In genomic region chr6:112431803-112432202, GRCh38 we compare ENCODE assay signal across 31 cellular contexts.
"Had no signal": no experiment of that assay in that cellular context is flagged by ENCODE, and none has a peak within 500 bp of the region (broad histone marks: within the 10 kb centered on the region; RNA-seq: fewer than 3 reads in every experiment).

No MANE protein-coding gene starts in this region.

- H3K4me3 ChIP-seq: ascending aorta, breast epithelium, cardiac muscle cell, coronary artery, dorsolateral prefrontal cortex, esophagus muscularis mucosa had no signal

- H3K4me1 ChIP-seq: ascending aorta, breast epithelium had no signal

- H3K27me3 ChIP-seq: ascending aorta, breast epithelium, cardiac muscle cell, dorsolateral prefrontal cortex, esophagus muscularis mucosa had no signal

- H3K36me3 ChIP-seq: ascending aorta, breast epithelium, cardiac muscle cell, esophagus muscularis mucosa had no signal

- H3K27ac ChIP-seq: ascending aorta, breast epithelium, cardiac muscle cell, coronary artery, dorsolateral prefrontal cortex, esophagus muscularis mucosa had no signal

- FAIRE-seq: frontal cortex had no signal

- ATAC-seq: activated CD4-positive, alpha-beta T cell treated with anti-CD3 and anti-CD28 coated beads for 36 hours; activated naive CD4-positive, alpha-beta T cell treated with anti-CD3 and anti-CD28 coated beads, Interleukin-2, amount 50 U/mL, for 72 hours; activated T-cell treated with anti-CD3 and anti-CD28 coated beads, Interleukin-2, amount 50 U/mL, for 72 hours; T-helper 17 cell had no signal

- H3K9me3 ChIP-seq: ascending aorta, breast epithelium, esophagus muscularis mucosa had no signal

- DNase-seq: activated CD4-positive, alpha-beta memory T cell treated with anti-CD3 and anti-CD28 coated beads, Interleukin-2, amount 10 ng/mL, durations not matched to agents 7 days and 5 days; activated CD4-positive, alpha-beta T cell treated with anti-CD3 and anti-CD28 coated beads for 36 hours; activated CD4-positive, alpha-beta T cell treated with anti-CD3 and anti-CD28 coated beads, Interleukin-2, amount 10 ng/mL, durations not matched to agents 24 days and 14 days; activated CD4-positive, alpha-beta T cell treated with anti-CD3 and anti-CD28 coated beads, Interleukin-2, amount 50 U/mL, for 4 hours; activated CD4-positive, CD25-positive, alpha-beta regulatory T cell; activated CD4-positive, CD25-positive, alpha-beta regulatory T cell treated with anti-CD3 and anti-CD28 coated beads, Interleukin-2, amount 50 U/mL, for 72 hours; activated CD8-positive, alpha-beta memory T cell treated with anti-CD3 and anti-CD28 coated beads, Interleukin-2, amount 50 U/mL, for 48 hours; activated gamma-delta T cell; activated naive CD4-positive, alpha-beta T cell; activated naive CD4-positive, alpha-beta T cell treated with anti-CD3 and anti-CD28 coated beads, Interleukin-2, amount 10 ng/mL, durations not matched to agents 7 days and 5 days; activated naive CD8-positive, alpha-beta T cell treated with anti-CD3 and anti-CD28 coated beads, Interleukin-2, amount 10 ng/mL, durations not matched to agents 7 days and 5 days; activated T-cell treated with anti-CD3 and anti-CD28 coated beads for 4 hours; activated T-cell treated with anti-CD3 and anti-CD28 coated beads, Interleukin-2, amount 50 U/mL, for 24 hours; activated T-cell treated with anti-CD3 and anti-CD28 coated beads, Interleukin-2, amount 50 U/mL, for 72 hours; central memory CD4-positive, alpha-beta T cell; cerebellar nuclear complex; dorsolateral prefrontal cortex; effector memory CD4-positive, alpha-beta T cell; erythroblast; foreskin fibroblast; head of caudate nucleus; T-helper 1 cell; T-helper 17 cell; T1000 had no signal
